8 cellular contexts compared by ENCODE assay signal in the genomic region with DNA sequence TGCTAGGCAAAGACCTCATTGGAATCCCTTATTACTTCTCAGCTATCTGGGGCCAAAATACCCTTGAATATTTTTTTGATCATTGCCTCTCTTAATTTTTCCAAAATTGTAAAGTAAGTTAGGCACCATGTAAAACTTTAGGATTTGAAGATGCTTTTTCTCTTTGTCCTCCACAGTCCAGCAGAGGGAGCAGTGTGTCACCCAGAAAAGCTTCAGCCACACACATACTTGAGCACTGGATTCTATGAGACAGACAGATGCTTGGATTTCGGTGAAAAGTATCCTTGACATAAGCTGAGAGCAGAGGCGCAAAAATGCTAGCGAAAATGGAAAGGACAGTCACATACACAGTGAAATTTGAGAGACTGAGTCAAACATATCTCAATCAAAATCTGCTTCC.
A peak's percentile ranks its signal among the peaks of the same experiment; 100 is the strongest.
DNase-seq lines count a peak whose midpoint lies in the region; ATAC-seq and TF ChIP-seq lines count a peak whose summit lies in the region.

No MANE protein-coding gene starts in this region.

- no peaks in the 10 kb centered on the region for H3K36me3 Mint-ChIP-seq in activated naive CD4-positive, alpha-beta T cell treated with anti-CD3 and anti-CD28 coated beads, Interleukin-2, amount 10 ng/mL, durations not matched to agents 7 days and 5 days

- H3K9me3 Mint-ChIP-seq in activated naive CD4-positive, alpha-beta T cell treated with anti-CD3 and anti-CD28 coated beads, Interleukin-2, amount 10 ng/mL, durations not matched to agents 7 days and 5 days, result no peaks in the 10 kb centered on the region

- no peaks in the 10 kb centered on the region for H3K4me1 ChIP-seq in uterus

- POLR2A ChIA-PET in GM10248 (lab: Yijun Ruan, JAX), result no interaction called here

- no peaks in the 10 kb centered on the region for H3K9me3 ChIP-seq in uterus

- intact Hi-C loops in uterus (cut with DNase I; ENCODE audit: low total_unique reads), result no loop called here

- ATAC-seq in HG02610 (IDR thresholded peaks at IDR 0.05; ENCODE audit: unreplicated experiment), result peak; percentile 71

- no peak for TF ChIP-seq POLR2A in uterus (IDR thresholded peaks at IDR 0.05)

- H3K27ac ChIP-seq in brain microvascular endothelial cell (no peak overlapping the region), uterus (no peak overlapping the region)

- TF ChIP-seq CTCF in GM10248 (IDR thresholded peaks at IDR 0.05; ENCODE audit: control extremely low read depth, extremely low read depth, low read depth, missing control alignments) (peak; percentile 56), brain microvascular endothelial cell (IDR thresholded peaks at IDR 0.05; ENCODE audit: low read depth, low read length, missing control alignments) (peak; percentile 83), uterus (IDR thresholded peaks at IDR 0.05) (peak in 3 of 4 experiments; percentile 18 to 23 (median 21))

- H3K27me3 ChIP-seq in brain microvascular endothelial cell (replicated peaks) (no peaks in the 10 kb centered on the region), uterus (no peaks in the 10 kb centered on the region)

- no peak overlapping the region for H3K27ac Mint-ChIP-seq in activated naive CD4-positive, alpha-beta T cell treated with anti-CD3 and anti-CD28 coated beads, Interleukin-2, amount 10 ng/mL, durations not matched to agents 7 days and 5 days

- no peaks in the 10 kb centered on the region for H3K4me1 Mint-ChIP-seq in activated naive CD4-positive, alpha-beta T cell treated with anti-CD3 and anti-CD28 coated beads, Interleukin-2, amount 10 ng/mL, durations not matched to agents 7 days and 5 days

- no peaks in the 10 kb centered on the region for H3K27me3 Mint-ChIP-seq in activated naive CD4-positive, alpha-beta T cell treated with anti-CD3 and anti-CD28 coated beads, Interleukin-2, amount 10 ng/mL, durations not matched to agents 7 days and 5 days

- DNase-seq in GM10248 (ENCODE audit: extremely low spot score), result peak; percentile 8
- peak; percentile 87 for DNase-seq in NCI-H2227 (lab: John Stamatoyannopoulos, UW; ENCODE audit: unreplicated experiment)
- peak; percentile 10 for DNase-seq in brain microvascular endothelial cell
- peak; percentile 73 for DNase-seq in kidney tubule cell (ENCODE audit: low spot score)
- no peak for DNase-seq in uterus
- DNase-seq in activated naive CD4-positive, alpha-beta T cell treated with anti-CD3 and anti-CD28 coated beads, Interleukin-2, amount 10 ng/mL, durations not matched to agents 7 days and 5 days, result no peak
- no peak for DNase-seq in AG08395 (ENCODE audit: low spot score)

- H3K36me3 ChIP-seq in brain microvascular endothelial cell (replicated peaks), result no peaks in the 10 kb centered on the region
- H3K36me3 ChIP-seq in uterus, result no peaks in the 10 kb centered on the region

- H3K4me3 ChIP-seq in brain microvascular endothelial cell (ENCODE audit: low read depth, low read length) (no peak overlapping the region), uterus (no peak overlapping the region)

- H3K4me3 Mint-ChIP-seq in activated naive CD4-positive, alpha-beta T cell treated with anti-CD3 and anti-CD28 coated beads, Interleukin-2, amount 10 ng/mL, durations not matched to agents 7 days and 5 days, result no peak overlapping the region

- CTCF ChIA-PET in GM10248 (lab: Yijun Ruan, JAX), result interaction anchor here (0.7 to 2.3 kb wide), 14 partner anchors 9 to 690 kb away, joined by 3 to 9 read pairs (median 4); no protein-coding TSS in a partner anchor
- CTCF ChIA-PET in activated naive CD4-positive, alpha-beta T cell treated with anti-CD3 and anti-CD28 coated beads, Interleukin-2, amount 10 ng/mL, durations not matched to agents 7 days and 5 days (lab: Charles Lee), result no interaction called here

- in situ Hi-C loops in brain microvascular endothelial cell (cut with HindIII; ENCODE audit: low pct_ligation_motif_present, low sequenced_read_pairs), result no loop called here

Comparison
In these comparisons a context has a peak if more than half of its experiments do, and no peak if none do; other contexts are left out.
1. DNase-seq: peak in GM10248 (single experiment), NCI-H2227 (single experiment), brain microvascular endothelial cell (single experiment) and kidney tubule cell (single experiment); none in uterus (0 of 2), activated naive CD4-positive, alpha-beta T cell treated with anti-CD3 and anti-CD28 coated beads, Interleukin-2, amount 10 ng/mL, durations not matched to agents 7 days and 5 days (single experiment) and AG08395 (single experiment).
2. CTCF ChIP-seq: peak in every context shown above with its lines; median percentile 83 in brain microvascular endothelial cell; 56 in GM10248; 21 in uterus.